ENCODE assay signal across 9 cellular contexts in genomic region chr1:44811714-44812151, GRCh38. TPM values are rescaled to one million over a fixed set of nuclear protein-coding genes. Genes with fewer than 3 reads are reported as not detected.
DNase-seq lines count a peak whose midpoint lies in the region; ATAC-seq, FAIRE-seq and TF ChIP-seq lines count a peak whose summit lies in the region.
"Had no signal": no experiment of that assay in that cellular context is flagged by ENCODE, and none has a peak within 500 bp of the region (broad histone marks: within the 10 kb centered on the region; RNA-seq: fewer than 3 reads in every experiment).

No MANE protein-coding gene starts in this region.

- H3K9me3 ChIP-seq in smooth muscle cell (replicated peaks; ENCODE audit: low read depth) = no peaks in the 10 kb centered on the region

- H3K4me2 ChIP-seq in smooth muscle cell = peak overlapping the region; percentile 91

- no peaks in the 10 kb centered on the region for H3K9me3 Mint-ChIP-seq in activated T-cell treated with anti-CD3 and anti-CD28 coated beads, Interleukin-2, amount 50 U/mL, for 24 hours

- H3K4me1 Mint-ChIP-seq in activated T-cell treated with anti-CD3 and anti-CD28 coated beads, Interleukin-2, amount 50 U/mL, for 24 hours (ENCODE audit: low read depth) = peaks cover 82% of the 10 kb centered on the region

- H3K4me3 ChIP-seq in smooth muscle cell = no peak overlapping the region

- H4K20me1 ChIP-seq in smooth muscle cell (ENCODE audit: low read depth) = peaks cover 18% of the 10 kb centered on the region

- 15% methylated on average over 3 of the region's 3 CpGs for WGBS in smooth muscle cell (ENCODE audit: low lambda C conversion rate)

- H3F3A ChIP-seq in smooth muscle cell (ENCODE audit: low read depth) = peaks cover 37% of the 10 kb centered on the region

- DNase-seq in GM12891 (ENCODE audit: insufficient read length, low spot score) (no peak), cardiac septum (ENCODE audit: low spot score) (peak; percentile 54), smooth muscle cell (lab: John Stamatoyannopoulos, UW; ENCODE audit: unreplicated experiment) (no peak), cerebellar nuclear complex (lab: John Stamatoyannopoulos, UW) (no peak), NCI-H524 treated with DMSO at 0.1 percent for 48 hours (lab: John Stamatoyannopoulos, UW) (no peak), LoVo (ENCODE audit: low spot score) (no peak)
- no peak for DNase-seq in activated T-cell treated with anti-CD3 and anti-CD28 coated beads, Interleukin-2, amount 50 U/mL, for 24 hours

- H3K36me3 ChIP-seq in smooth muscle cell (ENCODE audit: low read depth) = no peaks in the 10 kb centered on the region

- TF ChIP-seq CTCF in smooth muscle cell (IDR thresholded peaks at IDR 0.05; ENCODE audit: borderline replicate concordance, insufficient read depth, poor library complexity, severe bottlenecking) = no peak

- intact Hi-C loops in cardiac septum (cut with DNase I) = no loop called here

- H3K4me3 Mint-ChIP-seq in activated T-cell treated with anti-CD3 and anti-CD28 coated beads, Interleukin-2, amount 50 U/mL, for 24 hours = peak overlapping the region; percentile 80

- no peaks in the 10 kb centered on the region for H3K27me3 ChIP-seq in smooth muscle cell (ENCODE audit: low read depth)

- H3K27ac Mint-ChIP-seq in activated T-cell treated with anti-CD3 and anti-CD28 coated beads, Interleukin-2, amount 50 U/mL, for 24 hours = peak overlapping the region; percentile 99

- FAIRE-seq in GM12891 (lab: Jason Lieb, UNC) = peak; percentile 47

- no peak for TF ChIP-seq POLR2A in GM12891 (IDR thresholded peaks at IDR 0.05; ENCODE audit: low read depth, low read length)

- no peaks in the 10 kb centered on the region for H3K27me3 Mint-ChIP-seq in activated T-cell treated with anti-CD3 and anti-CD28 coated beads, Interleukin-2, amount 50 U/mL, for 24 hours

- H3K79me2 ChIP-seq in smooth muscle cell (ENCODE audit: low read depth) = peaks cover 21% of the 10 kb centered on the region

- peaks cover 73% of the 10 kb centered on the region for H3K36me3 Mint-ChIP-seq in activated T-cell treated with anti-CD3 and anti-CD28 coated beads, Interleukin-2, amount 50 U/mL, for 24 hours (ENCODE audit: low read depth)

- peak overlapping the region; percentile 67 for H3K9ac ChIP-seq in smooth muscle cell (ENCODE audit: low read depth)

- no peak overlapping the region for H2AFZ ChIP-seq in smooth muscle cell (ENCODE audit: low read depth)

- H3K27ac ChIP-seq in smooth muscle cell (ENCODE audit: low read depth) = peak overlapping the region; percentile 100

- H3K4me1 ChIP-seq in smooth muscle cell (ENCODE audit: low read depth) = peaks cover 44% of the 10 kb centered on the region

- no peak for ATAC-seq in GM19467 (IDR thresholded peaks at IDR 0.05; ENCODE audit: unreplicated experiment)
- ATAC-seq: esophagus mucosa had no signal

TF ChIP-seq in GM12891, 5 proteins besides CTCF, POLR2A, EP300 and RAD21:
- TF ChIP-seq TAF1 (IDR thresholded peaks at IDR 0.05; ENCODE audit: low read depth, low read length) = no peak
- TF ChIP-seq POU2F2 (IDR thresholded peaks at IDR 0.05; ENCODE audit: low read depth, low read length) = no peak
- TF ChIP-seq PAX5 (IDR thresholded peaks at IDR 0.05; ENCODE audit: insufficient read depth, low read length, severe bottlenecking) = no peak

RNA-seq across cellular contexts. Expression of gene BTBD19, which starts 3.4 kb away (rescaled TPM):
- 1.6 TPM for polyA plus RNA-seq in GM12891 (2012; ENCODE audit: low read depth, missing spikeins)
- 4.4 TPM for total RNA-seq in cardiac septum
- 9.5 and 11.9 TPM in 2 replicates for total RNA-seq in smooth muscle cell
- 11.0 and 27.4 TPM in 2 replicates for polyA plus RNA-seq in smooth muscle cell

RNA-seq across cellular contexts. Expression of gene DYNLT4, which starts 4.6 kb away (rescaled TPM):
- polyA plus RNA-seq in GM12891 (2012; ENCODE audit: low read depth, missing spikeins) = 0.17 TPM
- total RNA-seq in cardiac septum = not detected
- 1.1 and 2.0 TPM in 2 replicates for total RNA-seq in smooth muscle cell
- polyA plus RNA-seq in smooth muscle cell = 1.6 and 5.8 TPM in 2 replicates
- total RNA-seq: esophagus mucosa had no signal

RNA-seq across cellular contexts. Expression of gene PLK3, which starts 11.6 kb away (rescaled TPM):
- 16.7 TPM for polyA plus RNA-seq in GM12891 (2012; ENCODE audit: low read depth, missing spikeins)
- total RNA-seq in cardiac septum = 8.4 TPM
- total RNA-seq in smooth muscle cell = 26.2 and 42.0 TPM in 2 replicates
- 39.7 and 71.6 TPM in 2 replicates for polyA plus RNA-seq in smooth muscle cell

RNA-seq across cellular contexts. Expression of gene BEST4, which starts 23.8 kb away (rescaled TPM):
- polyA plus RNA-seq in GM12891 (2012; ENCODE audit: low read depth, missing spikeins) = 1.7 TPM
- total RNA-seq in cardiac septum = 0.11 TPM
- total RNA-seq in smooth muscle cell = 0.54 TPM in 1 of 2 replicates, not detected in the other
- 0.78 and 0.89 TPM in 2 replicates for polyA plus RNA-seq in smooth muscle cell
- total RNA-seq: esophagus mucosa had no signal

RNA-seq across cellular contexts. Expression of gene PTCH2, which starts 31.3 kb away (rescaled TPM):
- polyA plus RNA-seq in GM12891 (2012; ENCODE audit: low read depth, missing spikeins) = 0.06 TPM
- total RNA-seq in cardiac septum (0.35 TPM), smooth muscle cell (0.22 TPM in 1 of 2 replicates, not detected in the other)
- 0.43 and 2.0 TPM in 2 replicates for polyA plus RNA-seq in smooth muscle cell
